Comparison of ENCODE assay signal across 11 cellular contexts in genomic region chr15:74902295-74903075, GRCh38. TPM values are rescaled to one million over a fixed set of nuclear protein-coding genes. Genes with fewer than 3 reads are reported as not detected.
DNase-seq lines count a peak whose midpoint lies in the region; ATAC-seq and TF ChIP-seq lines count a peak whose summit lies in the region.
"Had no signal": no experiment of that assay in that cellular context is flagged by ENCODE, and none has a peak within 500 bp of the region (broad histone marks: within the 10 kb centered on the region; RNA-seq: fewer than 3 reads in every experiment).

No MANE protein-coding gene starts in this region.

- H3K9me3 ChIP-seq in BLaER1 treated with 17β-estradiol and CSF1 and Interleukin-3, amounts not matched to agents 10 nM and 100 nM (replicated peaks in 1 of 11) = no peaks in the 10 kb centered on the region
- H3K9me3 ChIP-seq in CD8-positive, alpha-beta T cell (ENCODE audit: low read length) = no peaks in the 10 kb centered on the region
- no peaks in the 10 kb centered on the region for H3K9me3 ChIP-seq in T-helper 17 cell (ENCODE audit: control insufficient read depth, low read length, poor library complexity, severe bottlenecking)
- H3K9me3 ChIP-seq in mucosa of descending colon = no peaks in the 10 kb centered on the region
- H3K9me3 ChIP-seq: body of pancreas had no signal

- peak overlapping the region in 4 of 11 experiments; percentile 18 to 40 (median 25); a peak in 8 of 22 replicates for H3K9ac ChIP-seq in BLaER1 treated with 17β-estradiol and CSF1 and Interleukin-3, amounts not matched to agents 10 nM and 100 nM

- H3K4me3 ChIP-seq in BLaER1 treated with 17β-estradiol and CSF1 and Interleukin-3, amounts not matched to agents 10 nM and 100 nM = no peak overlapping the region
- no peak overlapping the region for H3K4me3 ChIP-seq in CD8-positive, alpha-beta T cell (ENCODE audit: low read depth, low read length)
- no peak overlapping the region for H3K4me3 ChIP-seq in mucosa of descending colon
- H3K4me3 ChIP-seq: body of pancreas had no signal

- peaks cover 34 to 64% (median 43%) of the 10 kb centered on the region in 10 experiments for H3K4me1 ChIP-seq in BLaER1 treated with 17β-estradiol and CSF1 and Interleukin-3, amounts not matched to agents 10 nM and 100 nM
- H3K4me1 ChIP-seq in CD8-positive, alpha-beta T cell (ENCODE audit: insufficient read depth, low read length) = peaks cover 30% of the 10 kb centered on the region
- H3K4me1 ChIP-seq in mucosa of descending colon (ENCODE audit: low read depth) = peaks cover 22% of the 10 kb centered on the region

- no peak for TF ChIP-seq CTCF in CD8-positive, alpha-beta T cell (IDR thresholded peaks at IDR 0.05)
- TF ChIP-seq CTCF in nephron progenitor cell (IDR thresholded peaks at IDR 0.05) = no peak
- TF ChIP-seq CTCF in mucosa of descending colon (IDR thresholded peaks at IDR 0.05) = no peak

- no peaks in the 10 kb centered on the region for H3K27me3 ChIP-seq in BLaER1 treated with 17β-estradiol and CSF1 and Interleukin-3, amounts not matched to agents 10 nM and 100 nM
- H3K27me3 ChIP-seq in CD8-positive, alpha-beta T cell (ENCODE audit: insufficient read depth, low read length) = no peaks in the 10 kb centered on the region
- H3K27me3 ChIP-seq: body of pancreas had no signal

- peaks cover 0 to 66% (median 0%) of the 10 kb centered on the region in 11 experiments; a peak in 8 of 22 replicates for H4K20me1 ChIP-seq in BLaER1 treated with 17β-estradiol and CSF1 and Interleukin-3, amounts not matched to agents 10 nM and 100 nM

- intact Hi-C loops in CD8-positive, alpha-beta T cell (cut with DNase I, micrococcal nuclease) = loop anchor here (5.0 to 10.0 kb wide), 2 partner anchors 40 to 302 kb away; partner anchors contain the start of gene C15orf39 (in 1 of the 2)
- intact Hi-C loops in mucosa of descending colon (cut with DNase I, micrococcal nuclease) = no loop called here

- DNase-seq in CD8-positive, alpha-beta T cell = no peak
- DNase-seq in T-helper 17 cell = no peak
- DNase-seq in nephron progenitor cell = no peak
- no peak for DNase-seq in putamen (ENCODE audit: low spot score)
- no peak for DNase-seq in effector memory CD8-positive, alpha-beta T cell
- DNase-seq in mucosa of descending colon = no peak
- DNase-seq: NCI-H2029 treated with DMSO at 0.1 percent for 48 hours, NCI-H524 treated with DMSO at 0.1 percent for 48 hours had no signal

- peaks cover 46% of the 10 kb centered on the region for H3K4me1 Mint-ChIP-seq in CD8-positive, alpha-beta T cell (ENCODE audit: low read depth)
- H3K4me1 Mint-ChIP-seq in T-helper 17 cell (peaks cover 29% of the 10 kb centered on the region), nephron progenitor cell (peaks cover 42% of the 10 kb centered on the region)
- peaks cover 19 to 29% of the 10 kb centered on the region in 2 donors for H3K4me1 Mint-ChIP-seq in effector memory CD8-positive, alpha-beta T cell (ENCODE audit: low read depth in 2 of 2)

- no peaks in the 10 kb centered on the region for H3K27me3 Mint-ChIP-seq in CD8-positive, alpha-beta T cell (ENCODE audit: low read depth)
- no peaks in the 10 kb centered on the region for H3K27me3 Mint-ChIP-seq in T-helper 17 cell
- H3K27me3 Mint-ChIP-seq in nephron progenitor cell (ENCODE audit: low read depth, poor library complexity) = peaks cover 4% of the 10 kb centered on the region
- H3K27me3 Mint-ChIP-seq in effector memory CD8-positive, alpha-beta T cell = no peaks in the 10 kb centered on the region
- H3K27me3 Mint-ChIP-seq: activated naive CD4-positive, alpha-beta T cell treated with anti-CD3 and anti-CD28 coated beads, Interleukin-2, amount 10 ng/mL, durations not matched to agents 7 days and 5 days had no signal

- CTCF ChIA-PET in CD8-positive, alpha-beta T cell (lab: Charles Lee) = interaction anchor here (0.7 to 12.2 kb wide), 47 partner anchors 9 to 288 kb away, joined by 3 to 103 read pairs (median 7); partner anchors contain the start of genes COX5A, CSK, MPI and SCAMP2

- H3K36me3 Mint-ChIP-seq in CD8-positive, alpha-beta T cell = peaks cover 58% of the 10 kb centered on the region
- H3K36me3 Mint-ChIP-seq in T-helper 17 cell (ENCODE audit: low read depth) (peaks cover 2% of the 10 kb centered on the region), nephron progenitor cell (ENCODE audit: low read depth) (peaks cover 54% of the 10 kb centered on the region)
- H3K36me3 Mint-ChIP-seq in effector memory CD8-positive, alpha-beta T cell (ENCODE audit: insufficient read depth) = peaks cover 26% of the 10 kb centered on the region

- H3K4me2 ChIP-seq in BLaER1 treated with 17β-estradiol and CSF1 and Interleukin-3, amounts not matched to agents 10 nM and 100 nM = peak overlapping the region in 7 of 11 experiments; percentile 6 to 92 (median 53); a peak in 11 of 22 replicates

- H3K27ac ChIP-seq in BLaER1 treated with 17β-estradiol and CSF1 and Interleukin-3, amounts not matched to agents 10 nM and 100 nM = 0 out of 22 replicates have a peak overlapping the region, but pooled peaks of 1 of the 11 experiments have one; percentile 1
- no peak overlapping the region for H3K27ac ChIP-seq in CD8-positive, alpha-beta T cell (ENCODE audit: low read depth, low read length)
- H3K27ac ChIP-seq: body of pancreas had no signal

- no peak for ATAC-seq in CD8-positive, alpha-beta T cell
- ATAC-seq in T-helper 17 cell (no peak), mucosa of descending colon (no peak)
- ATAC-seq in effector memory CD8-positive, alpha-beta T cell (replicated peaks) = no peak

- H3K36me3 ChIP-seq in BLaER1 treated with 17β-estradiol and CSF1 and Interleukin-3, amounts not matched to agents 10 nM and 100 nM = peaks cover 61 to 76% (median 69%) of the 10 kb centered on the region in 11 experiments
- H3K36me3 ChIP-seq in CD8-positive, alpha-beta T cell (ENCODE audit: insufficient read depth, low read length) = peaks cover 13% of the 10 kb centered on the region
- no peaks in the 10 kb centered on the region for H3K36me3 ChIP-seq in mucosa of descending colon (ENCODE audit: low read depth)

- POLR2A ChIA-PET in CD8-positive, alpha-beta T cell (lab: Charles Lee) = interaction anchor here (0.5 to 2.1 kb wide), 8 partner anchors 12 to 133 kb away, joined by 3 to 11 read pairs (median 6); partner anchors contain the start of genes MPI and ULK3

- H3K4me3 Mint-ChIP-seq in CD8-positive, alpha-beta T cell = no peak overlapping the region
- H3K4me3 Mint-ChIP-seq in T-helper 17 cell (no peak overlapping the region), nephron progenitor cell (peak overlapping the region; percentile 18)
- H3K4me3 Mint-ChIP-seq in effector memory CD8-positive, alpha-beta T cell = no peak overlapping the region
- H3K4me3 Mint-ChIP-seq: activated naive CD4-positive, alpha-beta T cell treated with anti-CD3 and anti-CD28 coated beads, Interleukin-2, amount 10 ng/mL, durations not matched to agents 7 days and 5 days had no signal

- peak overlapping the region; percentile 13 for H3K27ac Mint-ChIP-seq in CD8-positive, alpha-beta T cell
- H3K27ac Mint-ChIP-seq in T-helper 17 cell = peak overlapping the region; percentile 63
- H3K27ac Mint-ChIP-seq in nephron progenitor cell = no peak overlapping the region
- peak overlapping the region in 1 of 2 donors; percentile 35 for H3K27ac Mint-ChIP-seq in effector memory CD8-positive, alpha-beta T cell

- H3K9me3 Mint-ChIP-seq in CD8-positive, alpha-beta T cell = no peaks in the 10 kb centered on the region
- H3K9me3 Mint-ChIP-seq in nephron progenitor cell = no peaks in the 10 kb centered on the region
- no peaks in the 10 kb centered on the region for H3K9me3 Mint-ChIP-seq in effector memory CD8-positive, alpha-beta T cell
- H3K9me3 Mint-ChIP-seq: activated naive CD4-positive, alpha-beta T cell treated with anti-CD3 and anti-CD28 coated beads, Interleukin-2, amount 10 ng/mL, durations not matched to agents 7 days and 5 days had no signal

RNA-seq across cellular contexts. Expression of gene FAM219B, which starts 4.2 kb away (rescaled TPM):
- total RNA-seq in CD8-positive, alpha-beta T cell = 10 to 100 TPM; 18.6 to 22.1 TPM
- total RNA-seq in T-helper 17 cell = 10 to 100 TPM; 47.8 to 65.7 TPM
- total RNA-seq in mucosa of descending colon = 10 to 100 TPM; 50.7 to 88.2 (median 83.1) TPM

RNA-seq across cellular contexts. Expression of gene MPI, which starts 12.6 kb away (rescaled TPM):
- 10 to 100 TPM; 18.3 to 19.9 TPM for total RNA-seq in CD8-positive, alpha-beta T cell
- total RNA-seq in T-helper 17 cell (10 to 100 TPM; 25.4 to 38.2 TPM), mucosa of descending colon (10 to 100 TPM; 50.2 to 96.5 (median 68.3) TPM)

RNA-seq across cellular contexts. Expression of gene SCAMP2, which starts 29.3 kb away (rescaled TPM):
- total RNA-seq in CD8-positive, alpha-beta T cell = 10 to 100 TPM; 48.7 to 57.2 TPM
- total RNA-seq in T-helper 17 cell (10 to 100 TPM; 84.1 to 86.8 TPM), mucosa of descending colon (100 to 1,000 TPM; 125 to 236 (median 218) TPM)

RNA-seq across cellular contexts. Expression of gene COX5A, which starts 35.4 kb away (rescaled TPM):
- total RNA-seq in CD8-positive, alpha-beta T cell = 10 to 100 TPM; 40.0 to 42.6 TPM
- total RNA-seq in T-helper 17 cell (10 to 100 TPM; 56.1 to 72.9 TPM), mucosa of descending colon (100 to 1,000 TPM; 312 to 673 (median 597) TPM)

RNA-seq across cellular contexts. Expression of gene RPP25, which starts 54.1 kb away (rescaled TPM):
- under 1 TPM; 0.22 to 0.28 TPM for total RNA-seq in CD8-positive, alpha-beta T cell
- 1 to 10 TPM in 1 of 2 donors, under 1 TPM in 1; 0.99 to 1.3 TPM for total RNA-seq in T-helper 17 cell
- 10 to 100 TPM in 2 of 3 donors, 1 to 10 TPM in 1; 8.9 to 13.6 (median 12.3) TPM for total RNA-seq in mucosa of descending colon

Comparison
In these comparisons a context has a peak if more than half of its experiments do, and no peak if none do; other contexts are left out.
1. intact Hi-C loops: an anchor here in CD8-positive, alpha-beta T cell (5.0 to 10.0 kb wide); none called in mucosa of descending colon.